In genomic region chr15:34584321-34584668, GRCh38 we compare ENCODE assay signal across 3 cellular contexts.
A peak's percentile ranks its signal among the peaks of the same experiment; 100 is the strongest.
TF ChIP-seq lines count a peak whose summit lies in the region.

No MANE protein-coding gene starts in this region.

TF ChIP-seq in A549, 52 proteins besides CTCF, POLR2A, EP300 and RAD21 (continued from another document):
- TF ChIP-seq KDM5A (IDR thresholded peaks at IDR 0.05) = no peak
- no peak for TF ChIP-seq CHD4 (IDR thresholded peaks at IDR 0.05; ENCODE audit: borderline replicate concordance)
- no peak for TF ChIP-seq BHLHE40 (IDR thresholded peaks at IDR 0.05; ENCODE audit: low read depth, low read length)
- TF ChIP-seq JUNB (IDR thresholded peaks at IDR 0.05) = no peak
- TF ChIP-seq GATA3 (IDR thresholded peaks at IDR 0.05; ENCODE audit: borderline replicate concordance) = no peak
- TF ChIP-seq MAZ (IDR thresholded peaks at IDR 0.05; ENCODE audit: borderline replicate concordance, low read depth, low read length) = no peak
- TF ChIP-seq EHMT2 (IDR thresholded peaks at IDR 0.05; ENCODE audit: low read depth) = no peak
- no peak for TF ChIP-seq CHD2 (IDR thresholded peaks at IDR 0.05; ENCODE audit: low read length, partially characterized antibody)
TF ChIP-seq in A549: peak in this region for 0.

TF ChIP-seq in HEK293, 187 proteins besides CTCF, POLR2A, EP300 and RAD21 (continued from another document):
- TF ChIP-seq, protein P1, sequence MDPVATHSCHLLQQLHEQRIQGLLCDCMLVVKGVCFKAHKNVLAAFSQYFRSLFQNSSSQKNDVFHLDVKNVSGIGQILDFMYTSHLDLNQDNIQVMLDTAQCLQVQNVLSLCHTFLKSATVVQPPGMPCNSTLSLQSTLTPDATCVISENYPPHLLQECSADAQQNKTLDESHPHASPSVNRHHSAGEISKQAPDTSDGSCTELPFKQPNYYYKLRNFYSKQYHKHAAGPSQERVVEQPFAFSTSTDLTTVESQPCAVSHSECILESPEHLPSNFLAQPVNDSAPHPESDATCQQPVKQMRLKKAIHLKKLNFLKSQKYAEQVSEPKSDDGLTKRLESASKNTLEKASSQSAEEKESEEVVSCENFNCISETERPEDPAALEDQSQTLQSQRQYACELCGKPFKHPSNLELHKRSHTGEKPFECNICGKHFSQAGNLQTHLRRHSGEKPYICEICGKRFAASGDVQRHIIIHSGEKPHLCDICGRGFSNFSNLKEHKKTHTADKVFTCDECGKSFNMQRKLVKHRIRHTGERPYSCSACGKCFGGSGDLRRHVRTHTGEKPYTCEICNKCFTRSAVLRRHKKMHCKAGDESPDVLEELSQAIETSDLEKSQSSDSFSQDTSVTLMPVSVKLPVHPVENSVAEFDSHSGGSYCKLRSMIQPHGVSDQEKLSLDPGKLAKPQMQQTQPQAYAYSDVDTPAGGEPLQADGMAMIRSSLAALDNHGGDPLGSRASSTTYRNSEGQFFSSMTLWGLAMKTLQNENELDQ (tag by site-specific recombination; IDR thresholded peaks at IDR 0.05; ENCODE audit: low read depth) = no peak
- TF ChIP-seq, protein P2, sequence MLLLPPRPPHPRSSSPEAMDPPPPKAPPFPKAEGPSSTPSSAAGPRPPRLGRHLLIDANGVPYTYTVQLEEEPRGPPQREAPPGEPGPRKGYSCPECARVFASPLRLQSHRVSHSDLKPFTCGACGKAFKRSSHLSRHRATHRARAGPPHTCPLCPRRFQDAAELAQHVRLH (tag by site-specific recombination; IDR thresholded peaks at IDR 0.05) = no peak
- TF ChIP-seq ZNF585B (tag by site-specific recombination; IDR thresholded peaks at IDR 0.05) (no peak), GLIS1 (tag by site-specific recombination; IDR thresholded peaks at IDR 0.05) (peak; percentile 17; the same call in 1 of the 2 replicates)

TF ChIP-seq in GM12878, 131 proteins besides CTCF, POLR2A, EP300 and RAD21 (continued from another document):
- TF ChIP-seq SUPT20H (IDR thresholded peaks at IDR 0.05; ENCODE audit: borderline replicate concordance, control insufficient read depth, low read depth, low read length) (no peak), SREBF2 (IDR thresholded peaks at IDR 0.05; ENCODE audit: low read length) (no peak), EED (IDR thresholded peaks at IDR 0.05; ENCODE audit: low read depth) (no peak), SKIL (IDR thresholded peaks at IDR 0.05; ENCODE audit: low read depth, poor library complexity, severe bottlenecking) (no peak)
- TF ChIP-seq, protein P3, sequence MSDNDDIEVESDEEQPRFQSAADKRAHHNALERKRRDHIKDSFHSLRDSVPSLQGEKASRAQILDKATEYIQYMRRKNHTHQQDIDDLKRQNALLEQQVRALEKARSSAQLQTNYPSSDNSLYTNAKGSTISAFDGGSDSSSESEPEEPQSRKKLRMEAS (IDR thresholded peaks at IDR 0.05; ENCODE audit: low read depth, low read length) = no peak
